In genomic region chr7:131061158-131061557, GRCh38 we compare ENCODE assay signal across 20 cellular contexts.
DNase-seq lines count a peak whose midpoint lies in the region; ATAC-seq and TF ChIP-seq lines count a peak whose summit lies in the region.
"Had no signal": no experiment of that assay in that cellular context is flagged by ENCODE, and none has a peak within 500 bp of the region (broad histone marks: within the 10 kb centered on the region; RNA-seq: fewer than 3 reads in every experiment).

No MANE protein-coding gene starts in this region.

- H3K4me3 ChIP-seq in CD4-positive, CD25-positive, alpha-beta regulatory T cell (ENCODE audit: low read depth, low read length): peak overlapping the region; percentile 29
- no peak overlapping the region for H3K4me3 ChIP-seq in right lobe of liver
- H3K4me3 ChIP-seq: A549, spleen, vagina had no signal

- ATAC-seq in CD4-positive, CD25-positive, alpha-beta regulatory T cell (ENCODE audit: low read depth in 2 of 2): peak in 1 of 2 donors; percentile 63
- ATAC-seq in T-helper 17 cell (peak; percentile 20), right lobe of liver (peak in 2 of 4 donors; percentile 6 to 7), GM18868 (IDR thresholded peaks at IDR 0.05; ENCODE audit: unreplicated experiment) (no peak), HG03108 (IDR thresholded peaks at IDR 0.05; ENCODE audit: unreplicated experiment) (no peak)
- ATAC-seq: stimulated activated naive CD8-positive, alpha-beta T cell treated with anti-CD3 and anti-CD28 coated beads, Interleukin-15, Interleukin-2, amounts not matched to agents 100 U/mL and 50 U/mL, for 24 hours had no signal

- CTCF ChIA-PET in activated CD4-positive, alpha-beta memory T cell treated with anti-CD3 and anti-CD28 coated beads for 36 hours (lab: Charles Lee): interaction anchor here (1.0 kb wide), 1 partner anchor 21 kb away, joined by 3 read pairs; no protein-coding TSS in a partner anchor
- CTCF ChIA-PET in activated CD4-positive, alpha-beta memory T cell treated with anti-CD3 and anti-CD28 coated beads, Interleukin-2, amount 10 ng/mL, durations not matched to agents 7 days and 5 days (lab: Charles Lee): no interaction called here

- 65% methylated on average over 5 of the region's 5 CpGs for WGBS in right lobe of liver (ENCODE audit: insufficient coverage, low coverage, low lambda C conversion rate, missing lambda C conversion rate)

- no peak for TF ChIP-seq CTCF in right lobe of liver (IDR thresholded peaks at IDR 0.05)

- H3K27me3 ChIP-seq in CD4-positive, CD25-positive, alpha-beta regulatory T cell (ENCODE audit: control insufficient read depth, insufficient read depth, low read length): no peaks in the 10 kb centered on the region
- no peaks in the 10 kb centered on the region for H3K27me3 ChIP-seq in right lobe of liver
- H3K27me3 ChIP-seq: spleen, vagina had no signal

- TF ChIP-seq POLR2A in right lobe of liver (IDR thresholded peaks at IDR 0.05): no peak

- peak overlapping the region; percentile 76 for H3K27ac Mint-ChIP-seq in activated CD4-positive, alpha-beta memory T cell treated with anti-CD3 and anti-CD28 coated beads for 36 hours
- H3K27ac Mint-ChIP-seq in activated CD4-positive, alpha-beta memory T cell treated with anti-CD3 and anti-CD28 coated beads, Interleukin-2, amount 10 ng/mL, durations not matched to agents 7 days and 5 days: no peak overlapping the region
- H3K27ac Mint-ChIP-seq in CD4-positive, CD25-positive, alpha-beta regulatory T cell: peak overlapping the region; percentile 80 to 83 (median 82)
- peak overlapping the region; percentile 98 for H3K27ac Mint-ChIP-seq in T-helper 17 cell

- peaks cover 12% of the 10 kb centered on the region for H3K36me3 ChIP-seq in CD4-positive, CD25-positive, alpha-beta regulatory T cell (ENCODE audit: control insufficient read depth, insufficient read depth, low read length)
- H3K36me3 ChIP-seq in right lobe of liver: no peaks in the 10 kb centered on the region
- H3K36me3 ChIP-seq: vagina had no signal

- H3K9me3 ChIP-seq in CD4-positive, CD25-positive, alpha-beta regulatory T cell (ENCODE audit: control insufficient read depth in 2 of 2, low read length in 2 of 2): no peaks in the 10 kb centered on the region
- H3K9me3 ChIP-seq in T-helper 17 cell (ENCODE audit: control insufficient read depth, low read length, poor library complexity, severe bottlenecking) (no peaks in the 10 kb centered on the region), right lobe of liver (no peaks in the 10 kb centered on the region)
- H3K9me3 ChIP-seq: A549, spleen, vagina had no signal

- H3K27ac ChIP-seq in CD4-positive, CD25-positive, alpha-beta regulatory T cell (ENCODE audit: insufficient read depth, low read length, poor library complexity, severe bottlenecking): peak overlapping the region; percentile 58
- H3K27ac ChIP-seq in right lobe of liver: peak overlapping the region; percentile 30 to 87 (median 80)
- H3K27ac ChIP-seq: A549, epithelial cell of prostate, vagina had no signal

- H3K4me3 Mint-ChIP-seq in activated CD4-positive, alpha-beta memory T cell treated with anti-CD3 and anti-CD28 coated beads for 36 hours: no peak overlapping the region
- H3K4me3 Mint-ChIP-seq in activated CD4-positive, alpha-beta memory T cell treated with anti-CD3 and anti-CD28 coated beads, Interleukin-2, amount 10 ng/mL, durations not matched to agents 7 days and 5 days: no peak overlapping the region
- H3K4me3 Mint-ChIP-seq in CD4-positive, CD25-positive, alpha-beta regulatory T cell: peak overlapping the region in 3 of 4 donors; percentile 33 to 74 (median 67)
- peak overlapping the region; percentile 80 for H3K4me3 Mint-ChIP-seq in T-helper 17 cell

- intact Hi-C loops in activated CD4-positive, alpha-beta memory T cell treated with anti-CD3 and anti-CD28 coated beads for 36 hours (cut with micrococcal nuclease): no loop called here
- intact Hi-C loops in right lobe of liver (cut with DNase I): no loop called here

- H3K27me3 Mint-ChIP-seq in activated CD4-positive, alpha-beta memory T cell treated with anti-CD3 and anti-CD28 coated beads for 36 hours: no peaks in the 10 kb centered on the region
- no peaks in the 10 kb centered on the region for H3K27me3 Mint-ChIP-seq in activated CD4-positive, alpha-beta memory T cell treated with anti-CD3 and anti-CD28 coated beads, Interleukin-2, amount 10 ng/mL, durations not matched to agents 7 days and 5 days
- H3K27me3 Mint-ChIP-seq in CD4-positive, CD25-positive, alpha-beta regulatory T cell: peaks cover 5% of the 10 kb centered on the region
- H3K27me3 Mint-ChIP-seq in T-helper 17 cell: no peaks in the 10 kb centered on the region

- peaks cover 16% of the 10 kb centered on the region for H3K36me3 Mint-ChIP-seq in activated CD4-positive, alpha-beta memory T cell treated with anti-CD3 and anti-CD28 coated beads for 36 hours
- H3K36me3 Mint-ChIP-seq in activated CD4-positive, alpha-beta memory T cell treated with anti-CD3 and anti-CD28 coated beads, Interleukin-2, amount 10 ng/mL, durations not matched to agents 7 days and 5 days (ENCODE audit: low read depth): peaks cover 56% of the 10 kb centered on the region
- H3K36me3 Mint-ChIP-seq in CD4-positive, CD25-positive, alpha-beta regulatory T cell: peaks cover 18% of the 10 kb centered on the region
- H3K36me3 Mint-ChIP-seq in T-helper 17 cell (ENCODE audit: low read depth): peaks cover 4% of the 10 kb centered on the region

- H3K4me1 Mint-ChIP-seq in activated CD4-positive, alpha-beta memory T cell treated with anti-CD3 and anti-CD28 coated beads for 36 hours (ENCODE audit: low read depth): peaks cover 60% of the 10 kb centered on the region
- peaks cover 37% of the 10 kb centered on the region for H3K4me1 Mint-ChIP-seq in activated CD4-positive, alpha-beta memory T cell treated with anti-CD3 and anti-CD28 coated beads, Interleukin-2, amount 10 ng/mL, durations not matched to agents 7 days and 5 days
- H3K4me1 Mint-ChIP-seq in CD4-positive, CD25-positive, alpha-beta regulatory T cell: peaks cover 43 to 85% (median 64%) of the 10 kb centered on the region in 4 donors
- peaks cover 48% of the 10 kb centered on the region for H3K4me1 Mint-ChIP-seq in T-helper 17 cell

- H3K4me1 ChIP-seq in CD4-positive, CD25-positive, alpha-beta regulatory T cell (ENCODE audit: control insufficient read depth, insufficient read depth, low read length, poor library complexity, severe bottlenecking): peaks cover 57% of the 10 kb centered on the region
- H3K4me1 ChIP-seq in right lobe of liver: peaks cover 0 to 37% (median 16%) of the 10 kb centered on the region in 4 donors
- H3K4me1 ChIP-seq: Caco-2 had no signal

- peaks cover 8% of the 10 kb centered on the region for H3K9me3 Mint-ChIP-seq in activated CD4-positive, alpha-beta memory T cell treated with anti-CD3 and anti-CD28 coated beads for 36 hours
- peaks cover 3% of the 10 kb centered on the region for H3K9me3 Mint-ChIP-seq in activated CD4-positive, alpha-beta memory T cell treated with anti-CD3 and anti-CD28 coated beads, Interleukin-2, amount 10 ng/mL, durations not matched to agents 7 days and 5 days
- peaks cover 0 to 5% (median 0%) of the 10 kb centered on the region in 7 donors for H3K9me3 Mint-ChIP-seq in CD4-positive, CD25-positive, alpha-beta regulatory T cell

- DNase-seq in activated CD4-positive, alpha-beta memory T cell treated with anti-CD3 and anti-CD28 coated beads for 36 hours: no peak
- DNase-seq in activated CD4-positive, alpha-beta memory T cell treated with anti-CD3 and anti-CD28 coated beads, Interleukin-2, amount 10 ng/mL, durations not matched to agents 7 days and 5 days: no peak
- no peak for DNase-seq in CD4-positive, CD25-positive, alpha-beta regulatory T cell
- no peak for DNase-seq in T-helper 17 cell
- no peak for DNase-seq in right lobe of liver
- no peak for DNase-seq in SHP77 (lab: John Stamatoyannopoulos, UW)
- DNase-seq: activated CD4-positive, alpha-beta T cell treated with anti-CD3 and anti-CD28 coated beads, Interleukin-2, amount 50 U/mL, for 48 hours; Caco-2; DMS79; H7; mesendoderm; NCI-H526; spleen; stimulated activated CD4-positive, alpha-beta T cell treated with anti-CD3 and anti-CD28 coated beads, Interleukin-4, amount 100 ng/mL, for 4 hours; stimulated activated naive CD8-positive, alpha-beta T cell treated with anti-CD3 and anti-CD28 coated beads, Interleukin-15, Interleukin-2, amounts not matched to agents 100 U/mL and 50 U/mL, for 24 hours had no signal

- POLR2A ChIA-PET in activated CD4-positive, alpha-beta memory T cell treated with anti-CD3 and anti-CD28 coated beads for 36 hours (lab: Charles Lee): no interaction called here
- POLR2A ChIA-PET in activated CD4-positive, alpha-beta memory T cell treated with anti-CD3 and anti-CD28 coated beads, Interleukin-2, amount 10 ng/mL, durations not matched to agents 7 days and 5 days (lab: Charles Lee): interaction anchor here (1.0 kb wide), 1 partner anchor 33 kb away, joined by 3 read pairs; no protein-coding TSS in a partner anchor

Comparison
In these comparisons a context has a peak if more than half of its experiments do, and no peak if none do; other contexts are left out.
1. H3K4me3 Mint-ChIP-seq: peak in CD4-positive, CD25-positive, alpha-beta regulatory T cell (3 of 4) and T-helper 17 cell (single experiment); none in activated CD4-positive, alpha-beta memory T cell treated with anti-CD3 and anti-CD28 coated beads for 36 hours (single experiment) and activated CD4-positive, alpha-beta memory T cell treated with anti-CD3 and anti-CD28 coated beads, Interleukin-2, amount 10 ng/mL, durations not matched to agents 7 days and 5 days (single experiment).